ENCODE assay signal across 8 cellular contexts in the genomic region with DNA sequence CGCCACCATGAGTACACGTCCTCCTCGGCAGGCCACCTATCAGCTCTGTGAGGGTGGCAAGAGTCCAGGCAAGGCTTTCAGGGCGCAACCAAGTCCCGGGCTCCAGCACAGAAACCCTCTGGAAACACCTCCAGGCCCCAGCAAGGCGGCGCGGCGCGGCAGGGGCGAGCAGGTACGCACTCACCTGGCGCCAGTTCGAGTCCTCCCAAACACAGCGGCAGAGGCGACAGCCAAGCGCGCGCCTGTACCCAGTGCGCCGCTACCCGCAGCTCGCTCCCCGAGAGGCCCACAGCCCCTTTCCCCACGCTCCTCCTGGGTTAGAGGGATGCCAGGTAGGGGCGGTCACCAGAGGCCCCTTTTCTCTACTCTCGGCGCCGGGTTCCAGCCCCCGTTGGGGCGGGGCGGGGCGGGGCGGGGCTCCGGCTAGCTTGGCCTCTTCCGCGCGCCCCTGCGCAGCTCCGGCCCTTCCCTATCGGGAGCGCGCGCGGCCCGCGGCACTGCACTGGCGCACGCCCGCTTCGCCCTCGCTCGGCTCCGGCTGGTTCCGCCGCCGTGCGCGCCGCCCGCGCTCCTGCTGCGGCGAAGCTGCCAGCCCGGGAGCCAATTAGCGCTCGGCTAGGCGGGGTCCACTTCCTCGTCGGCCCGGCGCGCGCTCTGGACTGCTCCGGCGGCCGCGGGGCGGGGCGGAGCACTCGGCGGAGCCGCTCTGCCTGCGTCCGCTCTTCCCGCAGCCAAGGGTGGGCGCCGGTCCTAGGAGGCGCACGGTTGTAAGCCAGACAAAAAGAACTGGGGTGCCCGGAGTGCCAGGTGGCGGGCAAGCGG. TPM values are rescaled to one million over a fixed set of nuclear protein-coding genes. Genes with fewer than 3 reads are reported as not detected.
DNase-seq lines count a peak whose midpoint lies in the region; ATAC-seq and TF ChIP-seq lines count a peak whose summit lies in the region.

Gene NMRK1, minus strand, starts transcription at position 332 of the 822 bp plus-strand sequence. CDS start 5,040 bp downstream, outside the sequence.
Gene OSTF1, plus strand, starts transcription at position 691 of the 822 bp plus-strand sequence. CDS start 179 bp downstream, outside the sequence.

- CTCF ChIA-PET in PC-9 (lab: Charles Lee), result no interaction called here

- no peaks in the 10 kb centered on the region for H3K9me2 ChIP-seq in PC-9 (ENCODE audit: insufficient read depth)

- H2AFZ ChIP-seq in PC-9, result peak within 1 kb of the TSS; percentile 95

- no peaks in the 10 kb centered on the region for H3K36me3 ChIP-seq in PC-9 (ENCODE audit: low read depth)
- no peaks in the 10 kb centered on the region for H3K36me3 ChIP-seq in mucosa of rectum (ENCODE audit: control insufficient read depth in 2 of 2, insufficient read depth in 2 of 2, low read length in 2 of 2)

- no peaks in the 10 kb centered on the region for H3K27me3 ChIP-seq in PC-9 (ENCODE audit: insufficient read depth, low read depth)
- no peaks in the 10 kb centered on the region for H3K27me3 ChIP-seq in mucosa of rectum (ENCODE audit: control insufficient read depth in 2 of 2, insufficient read depth in 2 of 2, low read length in 2 of 2)

- 0 out of 2 replicates have a peak, but pooled peaks cover 4% of the 10 kb centered on the region for H4K20me1 ChIP-seq in PC-9 (ENCODE audit: insufficient read depth)

- in situ Hi-C loops in KBM-7 (cut with MboI; ENCODE audit: low pct_unique_long_range_greater_than_20kb, low sequenced_read_pairs), result no loop called here

- no peaks in the 10 kb centered on the region for H3K9me3 ChIP-seq in PC-9 (ENCODE audit: insufficient read depth, low read depth)
- no peaks in the 10 kb centered on the region for H3K9me3 ChIP-seq in mucosa of rectum (ENCODE audit: control insufficient read depth in 2 of 2, low read length in 2 of 2)

- H3K27ac ChIP-seq in PC-9 (peak within 1 kb of the TSS; percentile 81), mucosa of rectum (ENCODE audit: low read depth in 2 of 2, low read length in 2 of 2) (peak within 1 kb of the TSS; percentile 98 to 99)

- H3K79me2 ChIP-seq in PC-9 (ENCODE audit: low read depth), result peaks cover 45% of the 10 kb centered on the region

- BruUV-seq in PC-9 (replicated peaks; lab: Mats Ljungman, UMichigan), result no TSS peak

- H3F3A ChIP-seq in PC-9 (ENCODE audit: insufficient read depth, low read depth), result peaks cover 25% of the 10 kb centered on the region

- H3K4me1 ChIP-seq in PC-9 (replicated peaks; ENCODE audit: insufficient read depth) (peaks cover 30% of the 10 kb centered on the region), mucosa of rectum (ENCODE audit: control insufficient read depth in 2 of 2, insufficient read depth in 2 of 2, low read length in 2 of 2) (peaks cover 18% of the 10 kb centered on the region in 2 donors)

- DNase-seq in DMS53 (lab: John Stamatoyannopoulos, UW) (peak; percentile 97), KBM-7 (peak; percentile 93), PC-9 (peak; percentile 84 to 98), epithelial cell of proximal tubule (ENCODE audit: low read depth) (no peak)
- peak; percentile 94 for DNase-seq in activated T-cell treated with anti-CD3 and anti-CD28 coated beads, Interleukin-2, amount 50 U/mL, for 1 hour
- DNase-seq in stimulated activated CD8-positive, alpha-beta memory T cell treated with anti-CD3 and anti-CD28 coated beads, Interleukin-4, amount 100 ng/mL, for 4 hours (ENCODE audit: low read depth in 2 of 2, low spot score in 1 of 2), result peak; percentile 71 to 86

- H3K4me2 ChIP-seq in PC-9, result peak within 1 kb of the TSS; percentile 97

- peak within 1 kb of the TSS; percentile 78 for H3K4me3 ChIP-seq in PC-9
- peak within 1 kb of the TSS; percentile 81 for H3K4me3 ChIP-seq in epithelial cell of proximal tubule (ENCODE audit: low read depth, low read length)
- peak within 1 kb of the TSS; percentile 86 to 96 for H3K4me3 ChIP-seq in mucosa of rectum (ENCODE audit: low read length in 2 of 2)

- H3K9ac ChIP-seq in mucosa of rectum (ENCODE audit: low read depth in 1 of 2, low read length in 2 of 2), result peak within 1 kb of the TSS; percentile 92 to 99

- peak; percentile 88 for ATAC-seq in GM21723 (IDR thresholded peaks at IDR 0.05; ENCODE audit: unreplicated experiment)

- POLR2A ChIA-PET in PC-9 (lab: Charles Lee; ENCODE audit: unreplicated experiment), result interaction anchor here (0.5 to 1.7 kb wide), 9 partner anchors 60 to 1950 kb away, joined by 3 to 20 read pairs (median 3); partner anchors contain the start of gene CARNMT1

- intact Hi-C loops in PC-9 (cut with micrococcal nuclease; ENCODE audit: unreplicated experiment), result loop anchor here (1.0 to 10.0 kb wide), 7 partner anchors 23 to 1227 kb away; partner anchors contain the start of genes C9orf40 and CARNMT1

- TF ChIP-seq CTCF in PC-9 (conservative IDR thresholded peaks at IDR 0.05), result no peak
- TF ChIP-seq CTCF in epithelial cell of proximal tubule (conservative IDR thresholded peaks at IDR 0.05; ENCODE audit: low read depth, low read length), result no peak

RNA-seq across cellular contexts. Expression of gene NMRK1, which starts in this region (rescaled TPM):
- total RNA-seq in PC-9 (2021), result 35.4 and 36.2 TPM in 2 replicates
- 10.0 and 17.0 TPM in 2 replicates for total RNA-seq in epithelial cell of proximal tubule

RNA-seq across cellular contexts. Expression of gene OSTF1, which starts in this region (rescaled TPM):
- total RNA-seq in PC-9 (2021) (42.0 and 58.4 TPM in 2 replicates), epithelial cell of proximal tubule (21.0 and 31.0 TPM in 2 replicates)
